8 cellular contexts compared by ENCODE assay signal in genomic region chr3:149659173-149659468, GRCh38. TPM values are rescaled to one million over a fixed set of nuclear protein-coding genes. Genes with fewer than 3 reads are reported as not detected.
DNase-seq lines count a peak whose midpoint lies in the region; ATAC-seq, FAIRE-seq and TF ChIP-seq lines count a peak whose summit lies in the region.

No MANE protein-coding gene starts in this region.

- POLR2A ChIA-PET in activated naive CD8-positive, alpha-beta T cell treated with anti-CD3 and anti-CD28 coated beads, Interleukin-2, amount 10 ng/mL, durations not matched to agents 7 days and 5 days (lab: Charles Lee): no interaction called here

- H3K27ac Mint-ChIP-seq in activated naive CD8-positive, alpha-beta T cell treated with anti-CD3 and anti-CD28 coated beads, Interleukin-2, amount 10 ng/mL, durations not matched to agents 7 days and 5 days: no peak overlapping the region
- H3K27ac Mint-ChIP-seq in stimulated activated memory B cell treated with anti-CD40 and anti-IgM and Interleukin-4, amounts not matched to agents 10 μg/mL and 1 μg/mL and 100 μg/mL, for 72 hours: no peak overlapping the region

- H3K4me3 Mint-ChIP-seq in activated naive CD8-positive, alpha-beta T cell treated with anti-CD3 and anti-CD28 coated beads, Interleukin-2, amount 10 ng/mL, durations not matched to agents 7 days and 5 days: peak overlapping the region; percentile 89
- H3K4me3 Mint-ChIP-seq in stimulated activated memory B cell treated with anti-CD40 and anti-IgM and Interleukin-4, amounts not matched to agents 10 μg/mL and 1 μg/mL and 100 μg/mL, for 72 hours: peak overlapping the region; percentile 92

- peaks cover 66% of the 10 kb centered on the region for H3K27me3 Mint-ChIP-seq in activated naive CD8-positive, alpha-beta T cell treated with anti-CD3 and anti-CD28 coated beads, Interleukin-2, amount 10 ng/mL, durations not matched to agents 7 days and 5 days
- H3K27me3 Mint-ChIP-seq in stimulated activated memory B cell treated with anti-CD40 and anti-IgM and Interleukin-4, amounts not matched to agents 10 μg/mL and 1 μg/mL and 100 μg/mL, for 72 hours: peaks cover 41% of the 10 kb centered on the region

- H3K4me3 ChIP-seq in HFF-Myc (replicated peaks; ENCODE audit: low read depth, low read length): peak overlapping the region; percentile 79

- TF ChIP-seq CTCF in HFF-Myc (IDR thresholded peaks at IDR 0.05; ENCODE audit: low read depth, low read length, missing control alignments): no peak

- ATAC-seq in activated naive CD8-positive, alpha-beta T cell treated with anti-CD3 and anti-CD28 coated beads, Interleukin-2, amount 10 ng/mL, durations not matched to agents 7 days and 5 days (ENCODE audit: low read depth): no peak
- no peak for ATAC-seq in stimulated activated memory B cell treated with anti-CD40 and anti-IgM and Interleukin-4, amounts not matched to agents 10 μg/mL and 1 μg/mL and 100 μg/mL, for 72 hours

- no peaks in the 10 kb centered on the region for H3K36me3 Mint-ChIP-seq in activated naive CD8-positive, alpha-beta T cell treated with anti-CD3 and anti-CD28 coated beads, Interleukin-2, amount 10 ng/mL, durations not matched to agents 7 days and 5 days
- no peaks in the 10 kb centered on the region for H3K36me3 Mint-ChIP-seq in stimulated activated memory B cell treated with anti-CD40 and anti-IgM and Interleukin-4, amounts not matched to agents 10 μg/mL and 1 μg/mL and 100 μg/mL, for 72 hours

- H3K4me1 Mint-ChIP-seq in activated naive CD8-positive, alpha-beta T cell treated with anti-CD3 and anti-CD28 coated beads, Interleukin-2, amount 10 ng/mL, durations not matched to agents 7 days and 5 days: peaks cover 12% of the 10 kb centered on the region
- peaks cover 16% of the 10 kb centered on the region for H3K4me1 Mint-ChIP-seq in stimulated activated memory B cell treated with anti-CD40 and anti-IgM and Interleukin-4, amounts not matched to agents 10 μg/mL and 1 μg/mL and 100 μg/mL, for 72 hours

- TF ChIP-seq POLR2A in GM12892 (IDR thresholded peaks at IDR 0.05; ENCODE audit: low read depth, low read length): no peak

- DNase-seq in HFF-Myc (ENCODE audit: extremely low read depth, low read depth): no peak
- DNase-seq in activated naive CD8-positive, alpha-beta T cell treated with anti-CD3 and anti-CD28 coated beads, Interleukin-2, amount 10 ng/mL, durations not matched to agents 7 days and 5 days: no peak
- peak; percentile 76 for DNase-seq in iris pigment epithelial cell (ENCODE audit: low read depth)
- no peak for DNase-seq in iPS-NIHi11 (ENCODE audit: low spot score)
- DNase-seq in NCI-H2196 (lab: John Stamatoyannopoulos, UW; ENCODE audit: unreplicated experiment): no peak
- DNase-seq in GM12892 (ENCODE audit: insufficient read length): no peak
- DNase-seq in cortex of kidney (lab: John Stamatoyannopoulos, UW): no peak

- H3K9me3 Mint-ChIP-seq in activated naive CD8-positive, alpha-beta T cell treated with anti-CD3 and anti-CD28 coated beads, Interleukin-2, amount 10 ng/mL, durations not matched to agents 7 days and 5 days: no peaks in the 10 kb centered on the region
- H3K9me3 Mint-ChIP-seq in stimulated activated memory B cell treated with anti-CD40 and anti-IgM and Interleukin-4, amounts not matched to agents 10 μg/mL and 1 μg/mL and 100 μg/mL, for 72 hours: no peaks in the 10 kb centered on the region

- no peak for FAIRE-seq in GM12892 (lab: Jason Lieb, UNC)

RNA-seq across cellular contexts. Expression of gene WWTR1, which starts 1.3 kb away (rescaled TPM):
- total RNA-seq in activated naive CD8-positive, alpha-beta T cell treated with anti-CD3 and anti-CD28 coated beads, Interleukin-2, amount 10 ng/mL, durations not matched to agents 7 days and 5 days: under 1 TPM; 0.55 to 0.79 TPM
- 1.8 TPM for polyA plus RNA-seq in GM12892 (2012; ENCODE audit: missing spikeins)
